Comparison of ENCODE assay signal across 1 cellular context in the genomic region with DNA sequence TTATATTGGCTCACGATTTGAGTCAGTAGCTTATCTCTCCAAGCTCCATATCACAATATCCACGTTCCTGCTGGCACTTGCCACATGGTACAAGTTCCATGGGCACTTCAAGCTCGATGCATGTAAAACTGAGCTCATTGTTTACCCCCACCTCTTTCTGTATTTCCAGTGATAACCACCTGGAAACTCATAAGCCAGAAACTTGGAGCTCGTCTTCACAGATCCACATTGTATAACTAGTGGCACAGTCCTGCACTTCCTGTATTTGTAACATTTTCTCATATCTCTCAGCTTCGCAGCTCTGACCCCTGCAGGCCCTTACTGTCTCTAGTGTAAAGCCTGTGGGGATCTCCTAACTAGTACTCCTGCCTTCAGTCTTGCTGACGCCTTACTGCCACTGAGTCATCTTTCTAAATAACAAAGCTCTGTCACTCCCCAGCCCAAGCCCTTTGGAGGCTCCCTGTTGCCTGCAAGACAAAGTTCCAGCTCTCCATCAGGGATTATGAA.
TF ChIP-seq lines count a peak whose summit lies in the region.

No MANE protein-coding gene starts in this region.

TF ChIP-seq in HepG2, 621 proteins besides CTCF, POLR2A, EP300 and RAD21:
- TF ChIP-seq GATA4 (IDR thresholded peaks at IDR 0.05; ENCODE audit: borderline replicate concordance, low read depth) (no peak), EHMT2 (IDR thresholded peaks at IDR 0.05; ENCODE audit: borderline replicate concordance, low read depth, low read length) (no peak), MXI1 (IDR thresholded peaks at IDR 0.05; ENCODE audit: borderline replicate concordance, low read depth, low read length) (no peak), ELF1 (CRISPR knock-in tag; IDR thresholded peaks at IDR 0.05) (peak; percentile 52; the same call in 1 of the 2 replicates), ZNF468 (CRISPR knock-in tag; IDR thresholded peaks at IDR 0.05) (no peak), NFRKB (IDR thresholded peaks at IDR 0.05) (no peak)
- TF ChIP-seq, protein P1, sequence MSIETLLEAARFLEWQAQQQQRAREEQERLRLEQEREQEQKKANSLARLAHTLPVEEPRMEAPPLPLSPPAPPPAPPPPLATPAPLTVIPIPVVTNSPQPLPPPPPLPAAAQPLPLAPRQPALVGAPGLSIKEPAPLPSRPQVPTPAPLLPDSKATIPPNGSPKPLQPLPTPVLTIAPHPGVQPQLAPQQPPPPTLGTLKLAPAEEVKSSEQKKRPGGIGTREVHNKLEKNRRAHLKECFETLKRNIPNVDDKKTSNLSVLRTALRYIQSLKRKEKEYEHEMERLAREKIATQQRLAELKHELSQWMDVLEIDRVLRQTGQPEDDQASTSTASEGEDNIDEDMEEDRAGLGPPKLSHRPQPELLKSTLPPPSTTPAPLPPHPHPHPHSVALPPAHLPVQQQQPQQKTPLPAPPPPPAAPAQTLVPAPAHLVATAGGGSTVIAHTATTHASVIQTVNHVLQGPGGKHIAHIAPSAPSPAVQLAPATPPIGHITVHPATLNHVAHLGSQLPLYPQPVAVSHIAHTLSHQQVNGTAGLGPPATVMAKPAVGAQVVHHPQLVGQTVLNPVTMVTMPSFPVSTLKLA (IDR thresholded peaks at IDR 0.05) = peak; percentile 67
